ENCODE assay signal across 13 cellular contexts in genomic region chr13:30906411-30906990, GRCh38. TPM values are rescaled to one million over a fixed set of nuclear protein-coding genes. Genes with fewer than 3 reads are reported as not detected.
DNase-seq lines count a peak whose midpoint lies in the region; ATAC-seq and TF ChIP-seq lines count a peak whose summit lies in the region.
"Had no signal": no experiment of that assay in that cellular context is flagged by ENCODE, and none has a peak within 500 bp of the region (broad histone marks: within the 10 kb centered on the region; RNA-seq: fewer than 3 reads in every experiment).

No MANE protein-coding gene starts in this region.

- peaks cover 22% of the 10 kb centered on the region for H3K27me3 ChIP-seq in muscle layer of duodenum (ENCODE audit: low read depth, low read length)
- H3K27me3 ChIP-seq: MG63 had no signal

- CTCF ChIA-PET in activated CD8-positive, alpha-beta T cell treated with anti-CD3 and anti-CD28 coated beads for 36 hours (lab: Charles Lee), result interaction anchor here (1.0 kb wide), 1 partner anchor 40 kb away, joined by 3 read pairs; no protein-coding TSS in a partner anchor
- CTCF ChIA-PET in activated CD8-positive, alpha-beta T cell treated with anti-CD3 and anti-CD28 coated beads, Interleukin-2, amount 10 ng/mL, durations not matched to agents 7 days and 5 days (lab: Charles Lee), result no interaction called here

- no peaks in the 10 kb centered on the region for H3K9me3 Mint-ChIP-seq in activated CD8-positive, alpha-beta T cell treated with anti-CD3 and anti-CD28 coated beads for 36 hours
- no peaks in the 10 kb centered on the region for H3K9me3 Mint-ChIP-seq in activated CD8-positive, alpha-beta T cell treated with anti-CD3 and anti-CD28 coated beads, Interleukin-2, amount 10 ng/mL, durations not matched to agents 7 days and 5 days (ENCODE audit: insufficient read depth)
- H3K9me3 Mint-ChIP-seq: HFFc6 had no signal

- TF ChIP-seq CTCF in activated CD8-positive, alpha-beta T cell treated with anti-CD3 and anti-CD28 coated beads for 36 hours (IDR thresholded peaks at IDR 0.05), result no peak
- TF ChIP-seq CTCF in fibroblast of villous mesenchyme (IDR thresholded peaks at IDR 0.05; ENCODE audit: insufficient read depth, low read depth, low read length), result no peak

- 12% methylated on average over 58 of the region's 58 CpGs for WGBS in urinary bladder

- H3K4me3 ChIP-seq in fibroblast of villous mesenchyme (ENCODE audit: low read depth, low read length) (peak overlapping the region; percentile 44), muscle layer of duodenum (ENCODE audit: low read depth in 1 of 2, low read length in 2 of 2) (peak overlapping the region; percentile 57 to 59), urinary bladder (ENCODE audit: low read depth, low read length) (peak overlapping the region; percentile 25)
- H3K4me3 ChIP-seq: MG63 had no signal

- H3K4me3 Mint-ChIP-seq in activated CD8-positive, alpha-beta T cell treated with anti-CD3 and anti-CD28 coated beads for 36 hours, result no peak overlapping the region
- no peak overlapping the region for H3K4me3 Mint-ChIP-seq in activated CD8-positive, alpha-beta T cell treated with anti-CD3 and anti-CD28 coated beads, Interleukin-2, amount 10 ng/mL, durations not matched to agents 7 days and 5 days
- H3K4me3 Mint-ChIP-seq: HFFc6 had no signal

- H3K27me3 Mint-ChIP-seq in activated CD8-positive, alpha-beta T cell treated with anti-CD3 and anti-CD28 coated beads for 36 hours, result peaks cover 48% of the 10 kb centered on the region
- H3K27me3 Mint-ChIP-seq in activated CD8-positive, alpha-beta T cell treated with anti-CD3 and anti-CD28 coated beads, Interleukin-2, amount 10 ng/mL, durations not matched to agents 7 days and 5 days (ENCODE audit: low read depth), result peaks cover 68% of the 10 kb centered on the region

- H3K27ac Mint-ChIP-seq in activated CD8-positive, alpha-beta T cell treated with anti-CD3 and anti-CD28 coated beads for 36 hours, result no peak overlapping the region
- no peak overlapping the region for H3K27ac Mint-ChIP-seq in activated CD8-positive, alpha-beta T cell treated with anti-CD3 and anti-CD28 coated beads, Interleukin-2, amount 10 ng/mL, durations not matched to agents 7 days and 5 days

- H3K4me1 ChIP-seq in muscle layer of duodenum (ENCODE audit: control insufficient read depth in 1 of 2, insufficient read depth in 2 of 2, low read length in 2 of 2) (peaks cover 0 to 18% of the 10 kb centered on the region in 2 donors), urinary bladder (ENCODE audit: insufficient read depth) (no peaks in the 10 kb centered on the region)

- H3K27ac ChIP-seq in muscle layer of duodenum (ENCODE audit: low read length) (no peak overlapping the region), urinary bladder (ENCODE audit: low read depth) (no peak overlapping the region)
- H3K27ac ChIP-seq: epithelial cell of prostate had no signal

- peak; percentile 60 for ATAC-seq in activated CD8-positive, alpha-beta T cell treated with anti-CD3 and anti-CD28 coated beads for 36 hours
- ATAC-seq in activated CD8-positive, alpha-beta T cell treated with anti-CD3 and anti-CD28 coated beads, Interleukin-2, amount 10 ng/mL, durations not matched to agents 7 days and 5 days, result no peak
- ATAC-seq in HG03342 (IDR thresholded peaks at IDR 0.05; ENCODE audit: unreplicated experiment), result no peak
- no peak for ATAC-seq in HG02840 (IDR thresholded peaks at IDR 0.05; ENCODE audit: low FRiP score, unreplicated experiment)

- intact Hi-C loops in activated CD8-positive, alpha-beta T cell treated with anti-CD3 and anti-CD28 coated beads for 36 hours (cut with micrococcal nuclease), result no loop called here

- DNase-seq in activated CD8-positive, alpha-beta T cell treated with anti-CD3 and anti-CD28 coated beads for 36 hours, result peak; percentile 26
- DNase-seq in activated CD8-positive, alpha-beta T cell treated with anti-CD3 and anti-CD28 coated beads, Interleukin-2, amount 10 ng/mL, durations not matched to agents 7 days and 5 days, result no peak
- DNase-seq in fibroblast of villous mesenchyme (ENCODE audit: low read depth), result no peak
- no peak for DNase-seq in HuH-7 (ENCODE audit: low spot score)
- DNase-seq: HFFc6, SHP77 treated with DMSO at 0.1 percent for 48 hours had no signal

- no peaks in the 10 kb centered on the region for H3K36me3 ChIP-seq in muscle layer of duodenum (ENCODE audit: control insufficient read depth in 1 of 2, insufficient read depth in 2 of 2, low read length in 2 of 2)
- no peaks in the 10 kb centered on the region for H3K36me3 ChIP-seq in urinary bladder (ENCODE audit: insufficient read depth)
- H3K36me3 ChIP-seq: MG63 had no signal

- H3K9me3 ChIP-seq in muscle layer of duodenum (ENCODE audit: control insufficient read depth in 1 of 2, low read length in 2 of 2), result no peaks in the 10 kb centered on the region
- H3K9me3 ChIP-seq: MG63 had no signal

- H3K36me3 Mint-ChIP-seq in activated CD8-positive, alpha-beta T cell treated with anti-CD3 and anti-CD28 coated beads for 36 hours (ENCODE audit: low read depth), result no peaks in the 10 kb centered on the region
- peaks cover 2% of the 10 kb centered on the region for H3K36me3 Mint-ChIP-seq in activated CD8-positive, alpha-beta T cell treated with anti-CD3 and anti-CD28 coated beads, Interleukin-2, amount 10 ng/mL, durations not matched to agents 7 days and 5 days (ENCODE audit: low read depth)

- POLR2A ChIA-PET in activated CD8-positive, alpha-beta T cell treated with anti-CD3 and anti-CD28 coated beads for 36 hours (lab: Charles Lee), result no interaction called here
- POLR2A ChIA-PET in activated CD8-positive, alpha-beta T cell treated with anti-CD3 and anti-CD28 coated beads, Interleukin-2, amount 10 ng/mL, durations not matched to agents 7 days and 5 days (lab: Charles Lee), result no interaction called here

- H3K4me1 Mint-ChIP-seq in activated CD8-positive, alpha-beta T cell treated with anti-CD3 and anti-CD28 coated beads for 36 hours (ENCODE audit: low read depth), result no peaks in the 10 kb centered on the region
- peaks cover 15% of the 10 kb centered on the region for H3K4me1 Mint-ChIP-seq in activated CD8-positive, alpha-beta T cell treated with anti-CD3 and anti-CD28 coated beads, Interleukin-2, amount 10 ng/mL, durations not matched to agents 7 days and 5 days (ENCODE audit: low read depth)

RNA-seq across cellular contexts. Expression of gene MEDAG, which starts 0.4 kb away (rescaled TPM):
- not detected for total RNA-seq in activated CD8-positive, alpha-beta T cell treated with anti-CD3 and anti-CD28 coated beads for 36 hours
- not detected for total RNA-seq in activated CD8-positive, alpha-beta T cell treated with anti-CD3 and anti-CD28 coated beads, Interleukin-2, amount 10 ng/mL, durations not matched to agents 7 days and 5 days
- total RNA-seq in fibroblast of villous mesenchyme, result 12.1 and 20.0 TPM in 2 replicates
- 12.2 TPM for total RNA-seq in urinary bladder
- 12.7 TPM for polyA plus RNA-seq in urinary bladder

RNA-seq across cellular contexts. Expression of gene TEX26, which starts 26.0 kb away (rescaled TPM):
- not detected for total RNA-seq in activated CD8-positive, alpha-beta T cell treated with anti-CD3 and anti-CD28 coated beads for 36 hours
- not detected for total RNA-seq in activated CD8-positive, alpha-beta T cell treated with anti-CD3 and anti-CD28 coated beads, Interleukin-2, amount 10 ng/mL, durations not matched to agents 7 days and 5 days
- under 0.01 TPM in 1 of 2 replicates, not detected in the other for total RNA-seq in fibroblast of villous mesenchyme
- 0.16 TPM for total RNA-seq in urinary bladder
- polyA plus RNA-seq in urinary bladder, result not detected
- total RNA-seq: HFFc6, renal cortical epithelial cell had no signal

Comparison
In these comparisons a context has a peak if more than half of its experiments do, and no peak if none do; other contexts are left out.
1. RNA of gene MEDAG, which starts 0.4 kb away (total RNA-seq): 12.2 TPM in urinary bladder (single experiment) and 12.1 to 20.0 TPM in fibroblast of villous mesenchyme; not detected in activated CD8-positive, alpha-beta T cell treated with anti-CD3 and anti-CD28 coated beads for 36 hours and not detected in activated CD8-positive, alpha-beta T cell treated with anti-CD3 and anti-CD28 coated beads, Interleukin-2, amount 10 ng/mL, durations not matched to agents 7 days and 5 days; every median in the first group is over 10 times any median in the second.
2. Peak in every context shown above with its lines, with median percentiles within 50 percentile points of each other: H3K4me3 ChIP-seq.